Comparison of ENCODE assay signal across 2 cellular contexts in the genomic region with DNA sequence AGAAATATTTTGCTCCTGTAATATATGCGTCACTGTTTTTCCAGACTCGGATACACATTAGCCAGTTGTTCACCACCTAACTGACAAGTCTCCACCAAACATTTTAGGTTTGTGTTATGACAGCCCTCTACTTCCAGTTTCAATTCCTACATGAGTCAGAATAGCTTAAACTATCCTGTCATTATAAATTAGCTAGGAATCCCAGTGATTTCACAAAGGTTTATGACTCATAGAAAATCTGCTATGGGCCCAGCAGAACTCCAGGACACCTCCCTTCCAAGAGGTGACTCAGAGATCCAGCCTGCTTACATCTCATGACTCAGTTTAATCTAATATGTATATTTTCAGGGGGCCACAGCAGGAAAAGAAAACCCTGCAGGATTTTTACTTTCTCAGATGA.
TF ChIP-seq lines count a peak whose summit lies in the region.

No MANE protein-coding gene starts in this region.

TF ChIP-seq in HCT116, 20 proteins besides CTCF, POLR2A, EP300 and RAD21 (continued from another document):
- TF ChIP-seq, protein P1, sequence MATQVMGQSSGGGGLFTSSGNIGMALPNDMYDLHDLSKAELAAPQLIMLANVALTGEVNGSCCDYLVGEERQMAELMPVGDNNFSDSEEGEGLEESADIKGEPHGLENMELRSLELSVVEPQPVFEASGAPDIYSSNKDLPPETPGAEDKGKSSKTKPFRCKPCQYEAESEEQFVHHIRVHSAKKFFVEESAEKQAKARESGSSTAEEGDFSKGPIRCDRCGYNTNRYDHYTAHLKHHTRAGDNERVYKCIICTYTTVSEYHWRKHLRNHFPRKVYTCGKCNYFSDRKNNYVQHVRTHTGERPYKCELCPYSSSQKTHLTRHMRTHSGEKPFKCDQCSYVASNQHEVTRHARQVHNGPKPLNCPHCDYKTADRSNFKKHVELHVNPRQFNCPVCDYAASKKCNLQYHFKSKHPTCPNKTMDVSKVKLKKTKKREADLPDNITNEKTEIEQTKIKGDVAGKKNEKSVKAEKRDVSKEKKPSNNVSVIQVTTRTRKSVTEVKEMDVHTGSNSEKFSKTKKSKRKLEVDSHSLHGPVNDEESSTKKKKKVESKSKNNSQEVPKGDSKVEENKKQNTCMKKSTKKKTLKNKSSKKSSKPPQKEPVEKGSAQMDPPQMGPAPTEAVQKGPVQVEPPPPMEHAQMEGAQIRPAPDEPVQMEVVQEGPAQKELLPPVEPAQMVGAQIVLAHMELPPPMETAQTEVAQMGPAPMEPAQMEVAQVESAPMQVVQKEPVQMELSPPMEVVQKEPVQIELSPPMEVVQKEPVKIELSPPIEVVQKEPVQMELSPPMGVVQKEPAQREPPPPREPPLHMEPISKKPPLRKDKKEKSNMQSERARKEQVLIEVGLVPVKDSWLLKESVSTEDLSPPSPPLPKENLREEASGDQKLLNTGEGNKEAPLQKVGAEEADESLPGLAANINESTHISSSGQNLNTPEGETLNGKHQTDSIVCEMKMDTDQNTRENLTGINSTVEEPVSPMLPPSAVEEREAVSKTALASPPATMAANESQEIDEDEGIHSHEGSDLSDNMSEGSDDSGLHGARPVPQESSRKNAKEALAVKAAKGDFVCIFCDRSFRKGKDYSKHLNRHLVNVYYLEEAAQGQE (IDR thresholded peaks at IDR 0.05; ENCODE audit: low read depth), result no peak
- no peak for TF ChIP-seq MAX (IDR thresholded peaks at IDR 0.05)
- no peak for TF ChIP-seq ZFX (IDR thresholded peaks at IDR 0.05)
- TF ChIP-seq YY1 (IDR thresholded peaks at IDR 0.05; ENCODE audit: extremely low read depth, insufficient replicate concordance, low read depth, low read length), result no peak
- TF ChIP-seq POLR2AphosphoS5 (IDR thresholded peaks at IDR 0.05; ENCODE audit: low read depth, low read length), result peak; percentile 14; the same call in 1 of the 2 replicates
- TF ChIP-seq, protein P2, sequence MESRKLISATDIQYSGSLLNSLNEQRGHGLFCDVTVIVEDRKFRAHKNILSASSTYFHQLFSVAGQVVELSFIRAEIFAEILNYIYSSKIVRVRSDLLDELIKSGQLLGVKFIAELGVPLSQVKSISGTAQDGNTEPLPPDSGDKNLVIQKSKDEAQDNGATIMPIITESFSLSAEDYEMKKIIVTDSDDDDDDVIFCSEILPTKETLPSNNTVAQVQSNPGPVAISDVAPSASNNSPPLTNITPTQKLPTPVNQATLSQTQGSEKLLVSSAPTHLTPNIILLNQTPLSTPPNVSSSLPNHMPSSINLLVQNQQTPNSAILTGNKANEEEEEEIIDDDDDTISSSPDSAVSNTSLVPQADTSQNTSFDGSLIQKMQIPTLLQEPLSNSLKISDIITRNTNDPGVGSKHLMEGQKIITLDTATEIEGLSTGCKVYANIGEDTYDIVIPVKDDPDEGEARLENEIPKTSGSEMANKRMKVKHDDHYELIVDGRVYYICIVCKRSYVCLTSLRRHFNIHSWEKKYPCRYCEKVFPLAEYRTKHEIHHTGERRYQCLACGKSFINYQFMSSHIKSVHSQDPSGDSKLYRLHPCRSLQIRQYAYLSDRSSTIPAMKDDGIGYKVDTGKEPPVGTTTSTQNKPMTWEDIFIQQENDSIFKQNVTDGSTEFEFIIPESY (IDR thresholded peaks at IDR 0.05; ENCODE audit: extremely low read depth, insufficient replicate concordance, low read length), result no peak
- TF ChIP-seq ZNF274 (IDR thresholded peaks at IDR 0.05; ENCODE audit: low read depth, low read length), result no peak
- no peak; the same call in 1 of the 2 replicates for TF ChIP-seq ATF3 (IDR thresholded peaks at IDR 0.05)
- peak; percentile 54; the same call in 1 of the 2 replicates for TF ChIP-seq CBX3 (IDR thresholded peaks at IDR 0.05; ENCODE audit: low read depth)
- no peak for TF ChIP-seq EGR1 (IDR thresholded peaks at IDR 0.05; ENCODE audit: low read depth)
- no peak for TF ChIP-seq ELF1 (IDR thresholded peaks at IDR 0.05; ENCODE audit: borderline replicate concordance, low read depth)
- peak; percentile 91 for TF ChIP-seq CEBPB (IDR thresholded peaks at IDR 0.05; ENCODE audit: low read depth)

TF ChIP-seq in WTC11, 78 proteins besides CTCF, POLR2A, EP300 and RAD21 (continued from another document):
- TF ChIP-seq ZNF138 (CRISPR knock-in tag; conservative IDR thresholded peaks at IDR 0.05), result no peak
- TF ChIP-seq, protein P3, sequence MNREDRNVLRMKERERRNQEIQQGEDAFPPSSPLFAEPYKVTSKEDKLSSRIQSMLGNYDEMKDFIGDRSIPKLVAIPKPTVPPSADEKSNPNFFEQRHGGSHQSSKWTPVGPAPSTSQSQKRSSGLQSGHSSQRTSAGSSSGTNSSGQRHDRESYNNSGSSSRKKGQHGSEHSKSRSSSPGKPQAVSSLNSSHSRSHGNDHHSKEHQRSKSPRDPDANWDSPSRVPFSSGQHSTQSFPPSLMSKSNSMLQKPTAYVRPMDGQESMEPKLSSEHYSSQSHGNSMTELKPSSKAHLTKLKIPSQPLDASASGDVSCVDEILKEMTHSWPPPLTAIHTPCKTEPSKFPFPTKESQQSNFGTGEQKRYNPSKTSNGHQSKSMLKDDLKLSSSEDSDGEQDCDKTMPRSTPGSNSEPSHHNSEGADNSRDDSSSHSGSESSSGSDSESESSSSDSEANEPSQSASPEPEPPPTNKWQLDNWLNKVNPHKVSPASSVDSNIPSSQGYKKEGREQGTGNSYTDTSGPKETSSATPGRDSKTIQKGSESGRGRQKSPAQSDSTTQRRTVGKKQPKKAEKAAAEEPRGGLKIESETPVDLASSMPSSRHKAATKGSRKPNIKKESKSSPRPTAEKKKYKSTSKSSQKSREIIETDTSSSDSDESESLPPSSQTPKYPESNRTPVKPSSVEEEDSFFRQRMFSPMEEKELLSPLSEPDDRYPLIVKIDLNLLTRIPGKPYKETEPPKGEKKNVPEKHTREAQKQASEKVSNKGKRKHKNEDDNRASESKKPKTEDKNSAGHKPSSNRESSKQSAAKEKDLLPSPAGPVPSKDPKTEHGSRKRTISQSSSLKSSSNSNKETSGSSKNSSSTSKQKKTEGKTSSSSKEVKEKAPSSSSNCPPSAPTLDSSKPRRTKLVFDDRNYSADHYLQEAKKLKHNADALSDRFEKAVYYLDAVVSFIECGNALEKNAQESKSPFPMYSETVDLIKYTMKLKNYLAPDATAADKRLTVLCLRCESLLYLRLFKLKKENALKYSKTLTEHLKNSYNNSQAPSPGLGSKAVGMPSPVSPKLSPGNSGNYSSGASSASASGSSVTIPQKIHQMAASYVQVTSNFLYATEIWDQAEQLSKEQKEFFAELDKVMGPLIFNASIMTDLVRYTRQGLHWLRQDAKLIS (CRISPR knock-in tag; IDR thresholded peaks at IDR 0.05; ENCODE audit: borderline replicate concordance), result no peak
- TF ChIP-seq FOXP4 (CRISPR knock-in tag; IDR thresholded peaks at IDR 0.05), result no peak
- TF ChIP-seq, protein P4, sequence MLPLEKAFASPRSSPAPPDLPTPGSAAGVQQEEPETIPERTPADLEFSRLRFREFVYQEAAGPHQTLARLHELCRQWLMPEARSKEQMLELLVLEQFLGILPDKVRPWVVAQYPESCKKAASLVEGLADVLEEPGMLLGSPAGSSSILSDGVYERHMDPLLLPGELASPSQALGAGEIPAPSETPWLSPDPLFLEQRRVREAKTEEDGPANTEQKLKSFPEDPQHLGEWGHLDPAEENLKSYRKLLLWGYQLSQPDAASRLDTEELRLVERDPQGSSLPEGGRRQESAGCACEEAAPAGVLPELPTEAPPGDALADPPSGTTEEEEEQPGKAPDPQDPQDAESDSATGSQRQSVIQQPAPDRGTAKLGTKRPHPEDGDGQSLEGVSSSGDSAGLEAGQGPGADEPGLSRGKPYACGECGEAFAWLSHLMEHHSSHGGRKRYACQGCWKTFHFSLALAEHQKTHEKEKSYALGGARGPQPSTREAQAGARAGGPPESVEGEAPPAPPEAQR (CRISPR knock-in tag; IDR thresholded peaks at IDR 0.05), result no peak
- TF ChIP-seq OVOL2 (CRISPR knock-in tag; IDR thresholded peaks at IDR 0.05; ENCODE audit: borderline replicate concordance), result no peak
- no peak for TF ChIP-seq NFYB (CRISPR knock-in tag; conservative IDR thresholded peaks at IDR 0.05; ENCODE audit: low read depth)
- no peak for TF ChIP-seq ZNF317 (CRISPR knock-in tag; IDR thresholded peaks at IDR 0.05; ENCODE audit: borderline replicate concordance, low read depth)
